ENCODE assay signal across 12 cellular contexts in genomic region chr10:124145109-124145860, GRCh38. TPM values are rescaled to one million over a fixed set of nuclear protein-coding genes. Genes with fewer than 3 reads are reported as not detected.
DNase-seq lines count a peak whose midpoint lies in the region; ATAC-seq and TF ChIP-seq lines count a peak whose summit lies in the region.
"Had no signal": no experiment of that assay in that cellular context is flagged by ENCODE, and none has a peak within 500 bp of the region (broad histone marks: within the 10 kb centered on the region; RNA-seq: fewer than 3 reads in every experiment).

No MANE protein-coding gene starts in this region.

- no peaks in the 10 kb centered on the region for H4K20me1 ChIP-seq in PC-9 (ENCODE audit: insufficient read depth)

- 63 to 86% methylated on average over 3 to 8 of the region's 11 CpGs for WGBS in gastroesophageal sphincter (ENCODE audit: low coverage in 1 of 2), 2 donors

- no TSS peak for BruUV-seq in PC-9 (replicated peaks; lab: Mats Ljungman, UMichigan)

- H2AFZ ChIP-seq in PC-9: peak overlapping the region; percentile 48; the same call in 1 of the 2 replicates

- DNase-seq in COR-L47 (lab: John Stamatoyannopoulos, UW) (peak; percentile 20), PC-9 (peak in 1 of 2 experiments; percentile 65), omental fat pad (ENCODE audit: low spot score) (no peak), hippocampal formation (lab: John Stamatoyannopoulos, UW) (no peak), H7 (no peak)
- DNase-seq in activated effector memory CD4-positive, alpha-beta T cell treated with anti-CD3 and anti-CD28 coated beads, Interleukin-2, amount 50 U/mL, for 16 hours: no peak
- no peak for DNase-seq in stimulated activated naive CD8-positive, alpha-beta T cell treated with anti-CD3 and anti-CD28 coated beads, Interleukin-15, amount 100 ng/mL, for 72 hours
- DNase-seq: activated T-cell treated with anti-CD3 and anti-CD28 coated beads for 4 hours; CD8-positive, alpha-beta T cell had no signal

- no peak for TF ChIP-seq CTCF in PC-9 (conservative IDR thresholded peaks at IDR 0.05)
- TF ChIP-seq CTCF in gastroesophageal sphincter (IDR thresholded peaks at IDR 0.05): no peak
- no peak for TF ChIP-seq CTCF in omental fat pad (IDR thresholded peaks at IDR 0.05)

- H3K27ac Mint-ChIP-seq in stimulated activated naive CD8-positive, alpha-beta T cell treated with anti-CD3 and anti-CD28 coated beads, Interleukin-15, amount 100 ng/mL, for 72 hours: no peak overlapping the region
- H3K27ac Mint-ChIP-seq: CD8-positive, alpha-beta T cell; mesothelial cell of epicardium had no signal

- H3K9me3 ChIP-seq in PC-9 (ENCODE audit: insufficient read depth, low read depth) (no peaks in the 10 kb centered on the region), gastroesophageal sphincter (no peaks in the 10 kb centered on the region)

- H3K4me2 ChIP-seq in PC-9: peak overlapping the region; percentile 42

- H3K36me3 ChIP-seq in PC-9 (ENCODE audit: low read depth): no peaks in the 10 kb centered on the region
- H3K36me3 ChIP-seq in gastroesophageal sphincter: no peaks in the 10 kb centered on the region
- H3K36me3 ChIP-seq in H7 (replicated peaks; ENCODE audit: control insufficient read depth, insufficient read depth, low read length): no peaks in the 10 kb centered on the region

- no peaks in the 10 kb centered on the region for H3K79me2 ChIP-seq in PC-9 (ENCODE audit: low read depth)

- POLR2A ChIA-PET in PC-9 (lab: Charles Lee; ENCODE audit: unreplicated experiment): no interaction called here

- peak; percentile 85 for ATAC-seq in gastroesophageal sphincter
- peak; percentile 73 for ATAC-seq in omental fat pad (ENCODE audit: low FRiP score)
- ATAC-seq in stimulated activated naive CD8-positive, alpha-beta T cell treated with anti-CD3 and anti-CD28 coated beads, Interleukin-15, amount 100 ng/mL, for 72 hours: no peak
- ATAC-seq: CD8-positive, alpha-beta T cell; K562 had no signal

- 0 out of 2 replicates have a peak, but pooled peaks cover 4% of the 10 kb centered on the region for H3F3A ChIP-seq in PC-9 (ENCODE audit: insufficient read depth, low read depth)

- H3K27me3 ChIP-seq in PC-9 (ENCODE audit: insufficient read depth, low read depth): no peaks in the 10 kb centered on the region
- no peaks in the 10 kb centered on the region for H3K27me3 ChIP-seq in gastroesophageal sphincter
- no peaks in the 10 kb centered on the region for H3K27me3 ChIP-seq in H7 (ENCODE audit: control insufficient read depth, insufficient read depth, low read length)

- H3K4me1 ChIP-seq in PC-9 (replicated peaks; ENCODE audit: insufficient read depth): peaks cover 22% of the 10 kb centered on the region
- peaks cover 0 to 36% (median 0%) of the 10 kb centered on the region in 3 donors for H3K4me1 ChIP-seq in gastroesophageal sphincter

- peaks cover 5% of the 10 kb centered on the region for H3K27me3 Mint-ChIP-seq in stimulated activated naive CD8-positive, alpha-beta T cell treated with anti-CD3 and anti-CD28 coated beads, Interleukin-15, amount 100 ng/mL, for 72 hours

- H3K4me3 Mint-ChIP-seq in stimulated activated naive CD8-positive, alpha-beta T cell treated with anti-CD3 and anti-CD28 coated beads, Interleukin-15, amount 100 ng/mL, for 72 hours: no peak overlapping the region
- H3K4me3 Mint-ChIP-seq: CD8-positive, alpha-beta T cell; mesothelial cell of epicardium had no signal

- no peak for TF ChIP-seq POLR2A in gastroesophageal sphincter (IDR thresholded peaks at IDR 0.05)

- H3K9me3 Mint-ChIP-seq in stimulated activated naive CD8-positive, alpha-beta T cell treated with anti-CD3 and anti-CD28 coated beads, Interleukin-15, amount 100 ng/mL, for 72 hours: no peaks in the 10 kb centered on the region
- H3K9me3 Mint-ChIP-seq: CD8-positive, alpha-beta T cell; mesothelial cell of epicardium had no signal

- no peaks in the 10 kb centered on the region for H3K9me2 ChIP-seq in PC-9 (ENCODE audit: insufficient read depth)

- CTCF ChIA-PET in PC-9 (lab: Charles Lee): interaction anchor here (0.7 kb wide), 1 partner anchor 155 kb away, joined by 9 read pairs; no protein-coding TSS in a partner anchor

- intact Hi-C loops in PC-9 (cut with micrococcal nuclease; ENCODE audit: unreplicated experiment): no loop called here

- H3K4me3 ChIP-seq in PC-9: no peak overlapping the region
- no peak overlapping the region for H3K4me3 ChIP-seq in gastroesophageal sphincter
- H3K4me3 ChIP-seq in H7 (ENCODE audit: insufficient read depth, low read depth, low read length): no peak overlapping the region
- H3K4me3 ChIP-seq: K562 had no signal

- TF ChIP-seq EP300 in gastroesophageal sphincter (IDR thresholded peaks at IDR 0.05): no peak

- H3K27ac ChIP-seq in PC-9 (peak overlapping the region; percentile 61), gastroesophageal sphincter (peak overlapping the region in 1 of 4 donors; percentile 26)

- peaks cover 5% of the 10 kb centered on the region for H3K4me1 Mint-ChIP-seq in stimulated activated naive CD8-positive, alpha-beta T cell treated with anti-CD3 and anti-CD28 coated beads, Interleukin-15, amount 100 ng/mL, for 72 hours

RNA-seq across cellular contexts. Expression of gene CHST15, which starts 51.9 kb away (rescaled TPM):
- total RNA-seq in PC-9 (2021): 23.8 and 24.6 TPM in 2 replicates
- total RNA-seq in gastroesophageal sphincter: 10 to 100 TPM; 63.5 to 87.5 (median 74.3) TPM
- 10 to 100 TPM; 35.7 to 69.5 (median 51.1) TPM for total RNA-seq in omental fat pad
- total RNA-seq in H7 (2014; rRNA removed; shearing (Covaris generic)): 15.7 and 18.4 TPM in 2 replicates
